Comparison of ENCODE assay signal across 15 cellular contexts in the genomic region with DNA sequence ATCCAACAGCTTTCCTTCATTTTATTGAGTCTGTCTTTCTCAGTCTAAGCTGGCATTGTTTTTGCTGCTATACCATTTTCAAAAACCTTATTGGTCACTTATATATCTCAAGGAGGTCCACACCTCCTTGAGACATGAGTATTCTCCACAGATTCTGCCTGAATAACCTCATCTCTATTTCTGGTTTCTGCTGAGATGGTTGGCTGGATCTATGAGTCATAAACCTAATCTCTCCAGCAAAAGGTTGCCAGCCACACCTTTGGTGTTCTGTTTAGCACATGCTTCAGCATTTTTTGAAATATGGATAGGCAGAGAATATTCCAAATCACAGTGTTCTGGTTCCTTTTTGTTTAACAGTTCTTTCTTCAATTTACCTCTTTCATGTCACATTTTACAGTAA. TPM values are rescaled to one million over a fixed set of nuclear protein-coding genes. Genes with fewer than 3 reads are reported as not detected.
DNase-seq lines count a peak whose midpoint lies in the region; ATAC-seq and FAIRE-seq lines count a peak whose summit lies in the region.
"Had no signal": no experiment of that assay in that cellular context is flagged by ENCODE, and none has a peak within 500 bp of the region (broad histone marks: within the 10 kb centered on the region; RNA-seq: fewer than 3 reads in every experiment).

No MANE protein-coding gene starts in this region.

- H4K12ac ChIP-seq in trophoblast cell (ENCODE audit: low read depth, low read length): no peak overlapping the region

- no peaks in the 10 kb centered on the region for H3K9me3 ChIP-seq in trophoblast cell (ENCODE audit: insufficient read depth, low read depth, low read length)
- H3K9me3 ChIP-seq: prostate gland, stomach had no signal

- no peak overlapping the region for H3K4me2 ChIP-seq in trophoblast cell (ENCODE audit: low read length)

- no peaks in the 10 kb centered on the region for H3K27me3 ChIP-seq in trophoblast cell (ENCODE audit: insufficient read depth, low read length)
- H3K27me3 ChIP-seq: stomach had no signal

- H3K9me3 Mint-ChIP-seq in T-helper 2 cell treated with Interferon-gamma antibody and Interleukin-4, amounts not matched to agents 5 μg/mL and 100 μg/mL, for 36 hours: no peaks in the 10 kb centered on the region
- H3K9me3 Mint-ChIP-seq: activated CD4-positive, alpha-beta T cell treated with anti-CD3 and anti-CD28 coated beads, Interleukin-2, amount 10 ng/mL, durations not matched to agents 24 days and 14 days; activated T-helper 2 cell treated with anti-CD3 and anti-CD28 coated beads, Interferon-gamma antibody, Interleukin-2, Interleukin-4, amounts not matched to agents 10 μg/mL and 5 μg/mL and 100 μg/mL, durations not matched to agents 14 hours and 24 hours and 36 hours; CD8-positive, alpha-beta T cell had no signal

- H3K4me3 Mint-ChIP-seq in T-helper 2 cell treated with Interferon-gamma antibody and Interleukin-4, amounts not matched to agents 5 μg/mL and 100 μg/mL, for 36 hours: no peak overlapping the region
- H3K4me3 Mint-ChIP-seq: activated CD4-positive, alpha-beta T cell treated with anti-CD3 and anti-CD28 coated beads, Interleukin-2, amount 10 ng/mL, durations not matched to agents 24 days and 14 days; CD8-positive, alpha-beta T cell had no signal

- H2AK5ac ChIP-seq in trophoblast cell (ENCODE audit: low read length): no peak overlapping the region

- no peak overlapping the region for H3K18ac ChIP-seq in trophoblast cell (ENCODE audit: low read length)

- H3K27ac Mint-ChIP-seq in T-helper 2 cell treated with Interferon-gamma antibody and Interleukin-4, amounts not matched to agents 5 μg/mL and 100 μg/mL, for 36 hours: no peak overlapping the region
- H3K27ac Mint-ChIP-seq: activated CD4-positive, alpha-beta T cell treated with anti-CD3 and anti-CD28 coated beads, Interleukin-2, amount 10 ng/mL, durations not matched to agents 24 days and 14 days; activated T-helper 2 cell treated with anti-CD3 and anti-CD28 coated beads, Interferon-gamma antibody, Interleukin-2, Interleukin-4, amounts not matched to agents 10 μg/mL and 5 μg/mL and 100 μg/mL, durations not matched to agents 14 hours and 24 hours and 36 hours; CD8-positive, alpha-beta T cell had no signal

- FAIRE-seq in RCC 7860 (lab: Jason Lieb, UNC): peak; percentile 83
- FAIRE-seq: endothelial cell of umbilical vein had no signal

- H3K23ac ChIP-seq in trophoblast cell (ENCODE audit: low read length): no peak overlapping the region

- H3K79me1 ChIP-seq in trophoblast cell (ENCODE audit: low read length): no peaks in the 10 kb centered on the region

- peaks cover 3% of the 10 kb centered on the region for H3K4me1 Mint-ChIP-seq in T-helper 2 cell treated with Interferon-gamma antibody and Interleukin-4, amounts not matched to agents 5 μg/mL and 100 μg/mL, for 36 hours (ENCODE audit: low read depth)
- H3K4me1 Mint-ChIP-seq: activated CD4-positive, alpha-beta T cell treated with anti-CD3 and anti-CD28 coated beads, Interleukin-2, amount 10 ng/mL, durations not matched to agents 24 days and 14 days had no signal

- H2AFZ ChIP-seq in trophoblast cell (ENCODE audit: insufficient read depth, low read length, poor library complexity): no peak overlapping the region

- ATAC-seq in GM18868 (IDR thresholded peaks at IDR 0.05; ENCODE audit: unreplicated experiment): peak; percentile 85
- ATAC-seq in HG02885 (IDR thresholded peaks at IDR 0.05; ENCODE audit: poor library complexity, unreplicated experiment): peak; percentile 64
- ATAC-seq in HG03521 (IDR thresholded peaks at IDR 0.05; ENCODE audit: unreplicated experiment): no peak
- ATAC-seq: CD8-positive, alpha-beta T cell had no signal

- no peak overlapping the region for H3K4me3 ChIP-seq in trophoblast cell (ENCODE audit: low read depth, low read length)
- H3K4me3 ChIP-seq: prostate gland, stomach had no signal

- no peaks in the 10 kb centered on the region for H3K36me3 ChIP-seq in trophoblast cell (ENCODE audit: control insufficient read depth in 1 of 2, insufficient read depth in 2 of 2, low read length in 2 of 2)
- H3K36me3 ChIP-seq: prostate gland, stomach had no signal

- H3K4me1 ChIP-seq in trophoblast cell (ENCODE audit: control insufficient read depth in 1 of 2, insufficient read depth in 2 of 2, low read length in 2 of 2): no peaks in the 10 kb centered on the region
- H3K4me1 ChIP-seq: prostate gland, stomach had no signal

- H2BK12ac ChIP-seq in trophoblast cell (ENCODE audit: low read length): no peak overlapping the region

- no peak overlapping the region for H4K8ac ChIP-seq in trophoblast cell (ENCODE audit: low read depth, low read length)

- peaks cover 40% of the 10 kb centered on the region for H3K27me3 Mint-ChIP-seq in T-helper 2 cell treated with Interferon-gamma antibody and Interleukin-4, amounts not matched to agents 5 μg/mL and 100 μg/mL, for 36 hours (ENCODE audit: low read depth)

- no peak overlapping the region for H2BK120ac ChIP-seq in trophoblast cell (ENCODE audit: insufficient read depth, low read length, poor library complexity)

- H4K91ac ChIP-seq in trophoblast cell (ENCODE audit: low read depth, low read length): no peak overlapping the region

- H3K4ac ChIP-seq in trophoblast cell (ENCODE audit: low read depth, low read length): no peak overlapping the region

- no peaks in the 10 kb centered on the region for H3K79me2 ChIP-seq in trophoblast cell (ENCODE audit: control insufficient read depth, insufficient read depth, low read length, poor library complexity)

- H2BK5ac ChIP-seq in trophoblast cell (ENCODE audit: low read depth, low read length, poor library complexity): no peak overlapping the region

- no peak overlapping the region for H3K14ac ChIP-seq in trophoblast cell (ENCODE audit: low read length)

- no peak overlapping the region for H3K9ac ChIP-seq in trophoblast cell (ENCODE audit: low read length)

- DNase-seq in RCC 7860 (ENCODE audit: low spot score) (peak; percentile 40), trophoblast cell (peak; percentile 48 to 72), NCI-H774 (lab: John Stamatoyannopoulos, UW) (no peak), NCI-H1092 (lab: John Stamatoyannopoulos, UW) (no peak)
- no peak for DNase-seq in T-helper 2 cell treated with Interferon-gamma antibody and Interleukin-4, amounts not matched to agents 5 μg/mL and 100 μg/mL, for 36 hours (ENCODE audit: low spot score)
- DNase-seq: activated CD4-positive, alpha-beta T cell treated with anti-CD3 and anti-CD28 coated beads, Interleukin-2, amount 10 ng/mL, durations not matched to agents 24 days and 14 days; CD8-positive, alpha-beta T cell; KBM-7; stomach had no signal

- no peaks in the 10 kb centered on the region for H3K36me3 Mint-ChIP-seq in T-helper 2 cell treated with Interferon-gamma antibody and Interleukin-4, amounts not matched to agents 5 μg/mL and 100 μg/mL, for 36 hours (ENCODE audit: low read depth)
- H3K36me3 Mint-ChIP-seq: CD8-positive, alpha-beta T cell had no signal

- H3K27ac ChIP-seq in trophoblast cell (ENCODE audit: low read depth, low read length): no peak overlapping the region
- H3K27ac ChIP-seq: prostate gland, stomach had no signal

RNA-seq across cellular contexts. Expression of gene TMEM244, which starts 40.8 kb away (rescaled TPM):
- polyA plus RNA-seq in trophoblast cell (2013): not detected in 2 replicates
- polyA plus RNA-seq: endothelial cell of umbilical vein, stomach had no signal

Comparison
In these comparisons a context has a peak if more than half of its experiments do, and no peak if none do; other contexts are left out.
1. DNase-seq: peak in RCC 7860 (single experiment) and trophoblast cell (2 of 2); none in T-helper 2 cell treated with Interferon-gamma antibody and Interleukin-4, amounts not matched to agents 5 μg/mL and 100 μg/mL, for 36 hours (single experiment), NCI-H774 (single experiment) and NCI-H1092 (single experiment).